1 cellular context compared by ENCODE assay signal in the genomic region with DNA sequence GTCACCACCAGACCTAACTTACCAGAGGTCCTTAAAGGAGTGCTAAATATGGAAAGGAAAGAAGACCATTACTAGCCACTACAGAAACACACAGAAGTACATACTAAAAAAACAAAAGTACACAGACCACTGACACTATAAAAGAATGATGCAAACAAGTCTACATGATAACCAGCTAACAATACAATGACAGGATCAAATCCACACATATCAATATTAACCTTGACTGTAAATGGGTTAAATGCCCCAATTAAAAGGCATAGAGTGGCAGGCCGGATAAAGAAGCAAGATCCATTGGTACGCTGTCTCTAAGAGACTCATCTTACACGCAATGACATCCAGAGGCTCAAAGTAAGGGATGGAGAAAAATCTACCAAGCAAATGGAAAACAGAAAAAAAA.
TF ChIP-seq lines count a peak whose summit lies in the region.

No MANE protein-coding gene starts in this region.

TF ChIP-seq in GM23338, 12 proteins besides CTCF, POLR2A, EP300 and RAD21 (continued from another document):
- no peak for TF ChIP-seq JUNB (IDR thresholded peaks at IDR 0.05; ENCODE audit: unreplicated experiment)
- TF ChIP-seq STAT1 (IDR thresholded peaks at IDR 0.05; ENCODE audit: unreplicated experiment) = no peak
